In genomic region chr2:95159690-95160449, GRCh38 we compare ENCODE assay signal across 8 cellular contexts. TPM values are rescaled to one million over a fixed set of nuclear protein-coding genes. Genes with fewer than 3 reads are reported as not detected.
DNase-seq lines count a peak whose midpoint lies in the region; ATAC-seq and TF ChIP-seq lines count a peak whose summit lies in the region.

Gene ZNF514, minus strand, starts transcription at chr2:95159848. Its CDS starts 6,595 bp downstream, at chr2:95153253.

- H3K79me2 ChIP-seq in mesendoderm (ENCODE audit: control insufficient read depth, insufficient read depth, low read length) = no peaks in the 10 kb centered on the region

- H3K4me1 ChIP-seq in endocrine pancreas (ENCODE audit: control insufficient read depth, insufficient read depth, low read length) (peaks cover 7% of the 10 kb centered on the region), mesendoderm (ENCODE audit: control insufficient read depth, low read depth, low read length) (no peaks in the 10 kb centered on the region)

- H3K4ac ChIP-seq in mesendoderm (ENCODE audit: low read depth, low read length) = no peak within 1 kb of the TSS

- H3K4me3 ChIP-seq in endocrine pancreas (ENCODE audit: control insufficient read depth, insufficient read depth, low read length) = peak within 1 kb of the TSS; percentile 23
- peak within 1 kb of the TSS; percentile 70 for H3K4me3 ChIP-seq in mesendoderm (ENCODE audit: low read length)

- peak within 1 kb of the TSS; percentile 99 for H3K56ac ChIP-seq in mesendoderm (ENCODE audit: low read length)

- H3K36me3 ChIP-seq in endocrine pancreas (ENCODE audit: control insufficient read depth, insufficient read depth, low read length) (peaks cover under 1% of the 10 kb centered on the region), mesendoderm (ENCODE audit: control insufficient read depth, insufficient read depth, low read length) (peaks cover 3% of the 10 kb centered on the region)

- H2BK120ac ChIP-seq in mesendoderm (ENCODE audit: low read depth, low read length) = no peak within 1 kb of the TSS

- ATAC-seq in HG03342 (IDR thresholded peaks at IDR 0.05; ENCODE audit: unreplicated experiment) = peak; percentile 93

- POLR2A ChIA-PET in activated CD8-positive, alpha-beta memory T cell treated with anti-CD3 and anti-CD28 coated beads for 36 hours (lab: Charles Lee) = interaction anchor here (1.2 kb wide), 1 partner anchor 38 kb away, joined by 10 read pairs; the partner anchor contains the start of gene MRPS5

- H3K79me1 ChIP-seq in mesendoderm (ENCODE audit: low read length) = no peaks in the 10 kb centered on the region

- H3K27me3 ChIP-seq in endocrine pancreas (ENCODE audit: control insufficient read depth, insufficient read depth, low read length) (no peaks in the 10 kb centered on the region), mesendoderm (ENCODE audit: insufficient read depth, low read length, poor library complexity) (no peaks in the 10 kb centered on the region)

- no peak within 1 kb of the TSS for H2BK5ac ChIP-seq in mesendoderm (ENCODE audit: low read length)

- peak within 1 kb of the TSS; percentile 78 for H3K9ac ChIP-seq in endocrine pancreas (ENCODE audit: control insufficient read depth, insufficient read depth, low read length)
- H3K9ac ChIP-seq in mesendoderm (ENCODE audit: low read length) = peak within 1 kb of the TSS; percentile 96

- no peak within 1 kb of the TSS for H2AK5ac ChIP-seq in mesendoderm (ENCODE audit: low read length)

- peaks cover 2% of the 10 kb centered on the region for H3K9me3 ChIP-seq in endocrine pancreas (ENCODE audit: control insufficient read depth, low read length)

- H3K4me2 ChIP-seq in mesendoderm (ENCODE audit: low read length) = peak within 1 kb of the TSS; percentile 97

- WGBS in mesendoderm (ENCODE audit: extremely low coverage, insufficient coverage, low lambda C conversion rate) = no CpG with 5 or more reads among the region's 64 CpGs

- DNase-seq in AML-193 (lab: John Stamatoyannopoulos, UW) (peak; percentile 53 to 65), NCI-H774 (lab: John Stamatoyannopoulos, UW) (peak; percentile 78), mesendoderm (peak; percentile 58)
- DNase-seq in stimulated activated CD8-positive, alpha-beta memory T cell treated with anti-CD3 and anti-CD28 coated beads, Interleukin-12 subunit alpha, Interleukin-12 subunit beta, amount 100 ng/mL, for 1 hour (ENCODE audit: low read depth) = peak; percentile 55

- TF ChIP-seq POLR2A in GM19193 (IDR thresholded peaks at IDR 0.05; ENCODE audit: extremely low read depth, insufficient read depth, insufficient read length) = peak; percentile 50

- H3K18ac ChIP-seq in mesendoderm (ENCODE audit: low read length) = peak within 1 kb of the TSS; percentile 19

- H4K5ac ChIP-seq in mesendoderm (ENCODE audit: low read length) = no peak within 1 kb of the TSS

- H4K8ac ChIP-seq in mesendoderm (ENCODE audit: low read depth, low read length) = no peak within 1 kb of the TSS

- no peak within 1 kb of the TSS for H3K27ac ChIP-seq in mesendoderm (ENCODE audit: low read depth, low read length)

- CTCF ChIA-PET in activated CD8-positive, alpha-beta memory T cell treated with anti-CD3 and anti-CD28 coated beads for 36 hours (lab: Charles Lee) = interaction anchor here (0.7 to 1.1 kb wide), 2 partner anchors 32 to 44 kb away, joined by 3 read pairs; no protein-coding TSS in a partner anchor

- peak within 1 kb of the TSS; percentile 89 for H3K23ac ChIP-seq in mesendoderm (ENCODE audit: low read length)

- no peak within 1 kb of the TSS for H2BK15ac ChIP-seq in mesendoderm (replicated peaks; ENCODE audit: low read depth)

RNA-seq across cellular contexts. Expression of gene ZNF514, which starts in this region (rescaled TPM):
- 10 to 100 TPM; 10.1 to 11.6 TPM for total RNA-seq in activated CD8-positive, alpha-beta memory T cell treated with anti-CD3 and anti-CD28 coated beads for 36 hours
- polyA plus RNA-seq in mesendoderm (2013, experiment 1 of 2) = 5.6 TPM
- polyA plus RNA-seq in mesendoderm (2013, experiment 2 of 2) = 6.2 TPM
